8 cellular contexts compared by ENCODE assay signal in genomic region chr14:53306267-53306721, GRCh38.
A peak's percentile ranks its signal among the peaks of the same experiment; 100 is the strongest.
DNase-seq lines count a peak whose midpoint lies in the region; ATAC-seq, FAIRE-seq and TF ChIP-seq lines count a peak whose summit lies in the region.

No MANE protein-coding gene starts in this region.

- TF ChIP-seq CTCF in Calu3 (IDR thresholded peaks at IDR 0.05; ENCODE audit: unreplicated experiment) (peak; percentile 53), OCI-LY1 (IDR thresholded peaks at IDR 0.05; ENCODE audit: low read length) (peak; percentile 84), upper lobe of left lung (IDR thresholded peaks at IDR 0.05) (peak; percentile 60 to 81 (median 70))

- H3K9me3 ChIP-seq in OCI-LY1 (ENCODE audit: low read length) = no peaks in the 10 kb centered on the region
- no peaks in the 10 kb centered on the region for H3K9me3 ChIP-seq in upper lobe of left lung

- DNase-seq in Calu3 (peak; percentile 41), frontal cortex (ENCODE audit: low spot score in 2 of 2) (peak; percentile 20 to 30), occipital lobe (lab: John Stamatoyannopoulos, UW) (peak; percentile 54), upper lobe of left lung (peak in 1 of 2 donors; percentile 53), GOT3 (lab: John Stamatoyannopoulos, UW) (no peak)
- DNase-seq in activated naive CD4-positive, alpha-beta T cell treated with anti-CD3 and anti-CD28 coated beads, Interleukin-2, amount 10 ng/mL, durations not matched to agents 7 days and 5 days = peak; percentile 65

- H3K9me2 ChIP-seq in OCI-LY1 (ENCODE audit: low read depth, low read length) = no peaks in the 10 kb centered on the region

- no peaks in the 10 kb centered on the region for H3K27me3 ChIP-seq in OCI-LY1 (ENCODE audit: insufficient read depth, low read length)
- H3K27me3 ChIP-seq in upper lobe of left lung = no peaks in the 10 kb centered on the region

- no peak overlapping the region for H3K27ac ChIP-seq in OCI-LY1 (ENCODE audit: low read depth, low read length, poor library complexity, severe bottlenecking)
- H3K27ac ChIP-seq in upper lobe of left lung = peak overlapping the region in 3 of 4 donors; percentile 23 to 70 (median 42)

- H3K27ac Mint-ChIP-seq in Calu3 (ENCODE audit: unreplicated experiment) = no peak overlapping the region
- no peak overlapping the region for H3K27ac Mint-ChIP-seq in activated naive CD4-positive, alpha-beta T cell treated with anti-CD3 and anti-CD28 coated beads, Interleukin-2, amount 10 ng/mL, durations not matched to agents 7 days and 5 days

- H3K4me1 Mint-ChIP-seq in Calu3 (ENCODE audit: low read depth, unreplicated experiment) = no peaks in the 10 kb centered on the region
- H3K4me1 Mint-ChIP-seq in activated naive CD4-positive, alpha-beta T cell treated with anti-CD3 and anti-CD28 coated beads, Interleukin-2, amount 10 ng/mL, durations not matched to agents 7 days and 5 days = peaks cover 15% of the 10 kb centered on the region

- no TSS peak for BruUV-seq in Calu3 (replicated peaks; lab: Mats Ljungman, UMichigan)

- H3K9me3 Mint-ChIP-seq in Calu3 (ENCODE audit: low read depth, unreplicated experiment) = peaks cover 2% of the 10 kb centered on the region
- no peaks in the 10 kb centered on the region for H3K9me3 Mint-ChIP-seq in activated naive CD4-positive, alpha-beta T cell treated with anti-CD3 and anti-CD28 coated beads, Interleukin-2, amount 10 ng/mL, durations not matched to agents 7 days and 5 days

- TF ChIP-seq POLR2A in upper lobe of left lung (IDR thresholded peaks at IDR 0.05) = no peak

- TF ChIP-seq EP300 in upper lobe of left lung (IDR thresholded peaks at IDR 0.05) = no peak

- H3K27me3 Mint-ChIP-seq in Calu3 (ENCODE audit: unreplicated experiment) = peaks cover 29% of the 10 kb centered on the region
- peaks cover 9% of the 10 kb centered on the region for H3K27me3 Mint-ChIP-seq in activated naive CD4-positive, alpha-beta T cell treated with anti-CD3 and anti-CD28 coated beads, Interleukin-2, amount 10 ng/mL, durations not matched to agents 7 days and 5 days

- peak overlapping the region; percentile 47 for H3K4me3 Mint-ChIP-seq in Calu3 (ENCODE audit: low read depth, unreplicated experiment)
- H3K4me3 Mint-ChIP-seq in activated naive CD4-positive, alpha-beta T cell treated with anti-CD3 and anti-CD28 coated beads, Interleukin-2, amount 10 ng/mL, durations not matched to agents 7 days and 5 days = peak overlapping the region; percentile 39

- H3K4me1 ChIP-seq in OCI-LY1 (ENCODE audit: insufficient read depth, low read length, severe bottlenecking) (no peaks in the 10 kb centered on the region), upper lobe of left lung (peaks cover 0 to 10% (median 3%) of the 10 kb centered on the region in 4 donors)

- no peaks in the 10 kb centered on the region for H3K79me2 ChIP-seq in OCI-LY1 (ENCODE audit: insufficient read depth, low read length)

- H3K4me3 ChIP-seq in OCI-LY1 (ENCODE audit: low read depth, low read length, poor library complexity, severe bottlenecking) (no peak overlapping the region), upper lobe of left lung (peak overlapping the region in 3 of 4 donors; percentile 22 to 50 (median 43))

- no peaks in the 10 kb centered on the region for H3F3A ChIP-seq in OCI-LY1 (ENCODE audit: insufficient read depth, low read length)

- H3K4me2 ChIP-seq in OCI-LY1 (ENCODE audit: low read length) = peak overlapping the region; percentile 31; the same call in 1 of the 2 replicates

- intact Hi-C loops in Calu3 (cut with micrococcal nuclease; ENCODE audit: unreplicated experiment) = loop anchor here (2.0 to 10.0 kb wide), 2 partner anchors 341 to 481 kb away; no protein-coding TSS in a partner anchor

- H3K36me3 Mint-ChIP-seq in Calu3 (ENCODE audit: insufficient read depth, unreplicated experiment) = no peaks in the 10 kb centered on the region
- no peaks in the 10 kb centered on the region for H3K36me3 Mint-ChIP-seq in activated naive CD4-positive, alpha-beta T cell treated with anti-CD3 and anti-CD28 coated beads, Interleukin-2, amount 10 ng/mL, durations not matched to agents 7 days and 5 days

- no peak for FAIRE-seq in frontal cortex (lab: Jason Lieb, UNC)

- H2AFZ ChIP-seq in OCI-LY1 (ENCODE audit: low read length) = no peak overlapping the region

- no peak overlapping the region for H3K9ac ChIP-seq in OCI-LY1 (ENCODE audit: low read length)

- H4K20me1 ChIP-seq in OCI-LY1 (ENCODE audit: insufficient read depth, low read length) = no peaks in the 10 kb centered on the region

- CTCF ChIA-PET in Calu3 (lab: Charles Lee) = interaction anchor here (0.6 to 1.6 kb wide), 6 partner anchors 10 to 1042 kb away, joined by 3 to 7 read pairs (median 4); no protein-coding TSS in a partner anchor
- CTCF ChIA-PET in activated naive CD4-positive, alpha-beta T cell treated with anti-CD3 and anti-CD28 coated beads, Interleukin-2, amount 10 ng/mL, durations not matched to agents 7 days and 5 days (lab: Charles Lee) = interaction anchor here (1.0 to 4.1 kb wide), 11 partner anchors 11 to 1023 kb away, joined by 3 to 31 read pairs (median 4); no protein-coding TSS in a partner anchor

- ATAC-seq in HG03442 (IDR thresholded peaks at IDR 0.05; ENCODE audit: unreplicated experiment) (peak; percentile 49), upper lobe of left lung (ENCODE audit: low FRiP score in 2 of 2) (peak; percentile 84 to 90)

- H3K36me3 ChIP-seq in OCI-LY1 (ENCODE audit: insufficient read depth, low read length) = no peaks in the 10 kb centered on the region
- no peaks in the 10 kb centered on the region for H3K36me3 ChIP-seq in upper lobe of left lung

- WGBS in upper lobe of left lung, 2 donors = 1 to 3% methylated on average over 11 of the region's 11 CpGs
